ENCODE assay signal across 15 cellular contexts in the genomic region with DNA sequence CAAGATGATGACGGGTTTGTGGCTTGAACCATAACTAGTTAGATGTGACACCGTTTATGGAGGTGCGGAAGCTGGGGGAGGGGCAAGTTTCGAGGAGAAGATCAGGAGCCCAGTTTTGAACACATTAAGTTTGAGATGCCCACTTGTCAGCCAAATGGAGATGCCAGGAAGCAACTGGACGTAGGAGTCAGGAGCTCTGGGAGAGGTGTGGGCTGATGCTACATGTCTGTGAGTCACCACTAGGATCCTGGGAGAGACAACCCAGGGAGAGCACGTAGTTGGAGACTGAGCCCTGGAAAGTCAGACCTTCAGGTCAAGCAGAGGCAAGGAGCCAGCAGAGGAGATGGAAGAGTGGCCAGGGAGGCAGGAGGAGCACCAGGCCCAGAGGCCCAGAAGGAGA. TPM values are rescaled to one million over a fixed set of nuclear protein-coding genes. Genes with fewer than 3 reads are reported as not detected.
DNase-seq lines count a peak whose midpoint lies in the region; ATAC-seq, FAIRE-seq and TF ChIP-seq lines count a peak whose summit lies in the region.
"Had no signal": no experiment of that assay in that cellular context is flagged by ENCODE, and none has a peak within 500 bp of the region (broad histone marks: within the 10 kb centered on the region; RNA-seq: fewer than 3 reads in every experiment).

No MANE protein-coding gene starts in this region.

- no peaks in the 10 kb centered on the region for H3K9me3 ChIP-seq in adrenal gland (replicated peaks in 1 of 3)
- no peaks in the 10 kb centered on the region for H3K9me3 ChIP-seq in naive thymus-derived CD4-positive, alpha-beta T cell (ENCODE audit: control insufficient read depth in 2 of 3, low read length in 3 of 3)
- no peaks in the 10 kb centered on the region for H3K9me3 ChIP-seq in gastroesophageal sphincter

- H3K36me3 Mint-ChIP-seq in naive thymus-derived CD4-positive, alpha-beta T cell: peaks cover 0 to 11% (median 0%) of the 10 kb centered on the region in 5 donors
- H3K36me3 Mint-ChIP-seq: activated naive CD4-positive, alpha-beta T cell treated with anti-CD3 and anti-CD28 coated beads, Interleukin-2, amount 10 ng/mL, durations not matched to agents 7 days and 5 days had no signal

- TF ChIP-seq POLR2A in adrenal gland (IDR thresholded peaks at IDR 0.05) (no peak), gastroesophageal sphincter (IDR thresholded peaks at IDR 0.05) (no peak)

- H3K4me1 Mint-ChIP-seq in naive thymus-derived CD4-positive, alpha-beta T cell: peaks cover 0 to 16% (median 0%) of the 10 kb centered on the region in 7 donors
- H3K4me1 Mint-ChIP-seq: activated naive CD4-positive, alpha-beta T cell treated with anti-CD3 and anti-CD28 coated beads, Interleukin-2, amount 10 ng/mL, durations not matched to agents 7 days and 5 days; immature natural killer cell had no signal

- H3K9me3 Mint-ChIP-seq in naive thymus-derived CD4-positive, alpha-beta T cell: no peaks in the 10 kb centered on the region
- H3K9me3 Mint-ChIP-seq: activated naive CD4-positive, alpha-beta T cell treated with anti-CD3 and anti-CD28 coated beads, Interleukin-2, amount 10 ng/mL, durations not matched to agents 7 days and 5 days; immature natural killer cell; neural crest cell had no signal

- no peak for FAIRE-seq in frontal cortex (lab: Jason Lieb, UNC)
- FAIRE-seq: D721Med had no signal

- peak overlapping the region; percentile 99 for H3K27ac ChIP-seq in ACC112 (ENCODE audit: low read depth, low read length)
- peak overlapping the region in 3 of 5 donors; percentile 59 to 83 (median 62) for H3K27ac ChIP-seq in adrenal gland
- H3K27ac ChIP-seq in naive thymus-derived CD4-positive, alpha-beta T cell (ENCODE audit: low read depth, low read length): no peak overlapping the region
- H3K27ac ChIP-seq in gastroesophageal sphincter: peak overlapping the region in 1 of 4 donors; percentile 72

- no peaks in the 10 kb centered on the region for H3K27me3 ChIP-seq in ACC112 (ENCODE audit: insufficient read depth, low read length)
- no peaks in the 10 kb centered on the region for H3K27me3 ChIP-seq in adrenal gland
- no peaks in the 10 kb centered on the region for H3K27me3 ChIP-seq in naive thymus-derived CD4-positive, alpha-beta T cell (ENCODE audit: control insufficient read depth in 2 of 2, insufficient read depth in 2 of 2, low read length in 2 of 2)
- H3K27me3 ChIP-seq in gastroesophageal sphincter: no peaks in the 10 kb centered on the region

- no peak overlapping the region for H3K4me3 Mint-ChIP-seq in naive thymus-derived CD4-positive, alpha-beta T cell
- H3K4me3 Mint-ChIP-seq: activated naive CD4-positive, alpha-beta T cell treated with anti-CD3 and anti-CD28 coated beads, Interleukin-2, amount 10 ng/mL, durations not matched to agents 7 days and 5 days; immature natural killer cell; neural crest cell had no signal

- WGBS in adrenal gland, 4 donors: 78 to 87% (median 84%) methylated on average over 6 of the region's 6 CpGs
- WGBS in gastroesophageal sphincter (ENCODE audit: low coverage in 1 of 2), 2 donors: 62 to 67% methylated on average over 5 to 6 of the region's 6 CpGs

- POLR2A ChIA-PET in naive thymus-derived CD4-positive, alpha-beta T cell (lab: Charles Lee): no interaction called here

- H3K27ac Mint-ChIP-seq in naive thymus-derived CD4-positive, alpha-beta T cell: peak overlapping the region in 1 of 9 donors; percentile 2
- H3K27ac Mint-ChIP-seq: immature natural killer cell had no signal

- TF ChIP-seq CTCF in adrenal gland (IDR thresholded peaks at IDR 0.05) (no peak), fibroblast of villous mesenchyme (IDR thresholded peaks at IDR 0.05; ENCODE audit: insufficient read depth, low read depth, low read length) (no peak), gastroesophageal sphincter (IDR thresholded peaks at IDR 0.05) (no peak)

- H2AFZ ChIP-seq in ACC112 (ENCODE audit: low read length, unreplicated experiment): no peak overlapping the region

- intact Hi-C loops in adrenal gland (cut with DNase I): no loop called here
- intact Hi-C loops in naive thymus-derived CD4-positive, alpha-beta T cell (cut with micrococcal nuclease): no loop called here

- CTCF ChIA-PET in naive thymus-derived CD4-positive, alpha-beta T cell (lab: Charles Lee): no interaction called here

- H3K79me2 ChIP-seq in ACC112 (ENCODE audit: control insufficient read depth, insufficient read depth, low read length, unreplicated experiment): no peaks in the 10 kb centered on the region

- ATAC-seq in naive thymus-derived CD4-positive, alpha-beta T cell: no peak
- ATAC-seq in gastroesophageal sphincter: no peak

- no peak for TF ChIP-seq EP300 in gastroesophageal sphincter (IDR thresholded peaks at IDR 0.05)

- H3K4me3 ChIP-seq in ACC112 (ENCODE audit: low read depth, low read length): no peak overlapping the region
- H3K4me3 ChIP-seq in adrenal gland: no peak overlapping the region
- no peak overlapping the region for H3K4me3 ChIP-seq in fibroblast of villous mesenchyme (ENCODE audit: low read depth, low read length)
- H3K4me3 ChIP-seq in naive thymus-derived CD4-positive, alpha-beta T cell (ENCODE audit: low read length): no peak overlapping the region
- no peak overlapping the region for H3K4me3 ChIP-seq in gastroesophageal sphincter

- DNase-seq in GM04504 (ENCODE audit: low read depth): peak; percentile 56
- peak in 2 of 7 donors; percentile 36 to 46 for DNase-seq in adrenal gland
- DNase-seq in fibroblast of villous mesenchyme (ENCODE audit: low read depth): peak; percentile 77
- DNase-seq in frontal cortex (ENCODE audit: low spot score in 2 of 2): no peak
- DNase-seq in NCI-H1436 (lab: John Stamatoyannopoulos, UW): no peak
- no peak for DNase-seq in naive thymus-derived CD4-positive, alpha-beta T cell
- DNase-seq: activated naive CD4-positive, alpha-beta T cell treated with anti-CD3 and anti-CD28 coated beads, Interleukin-2, amount 10 ng/mL, durations not matched to agents 7 days and 5 days; effector CD4-positive, alpha-beta T cell; immature natural killer cell; NCI-H146; stimulated activated CD4-positive, alpha-beta T cell treated with anti-CD3 and anti-CD28 coated beads, Interleukin-15, amount 100 ng/mL, for 24 hours had no signal

- H3K36me3 ChIP-seq in ACC112 (ENCODE audit: insufficient read depth, low read length) (peaks cover 23% of the 10 kb centered on the region; the same call in 1 of the 2 replicates), adrenal gland (replicated peaks in 1 of 2) (peaks cover 0 to 4% of the 10 kb centered on the region in 2 donors), gastroesophageal sphincter (peaks cover 0 to 66% of the 10 kb centered on the region in 2 donors)
- no peaks in the 10 kb centered on the region for H3K36me3 ChIP-seq in naive thymus-derived CD4-positive, alpha-beta T cell (ENCODE audit: control insufficient read depth in 2 of 3, insufficient read depth in 3 of 3, low read length in 3 of 3)

- no peaks in the 10 kb centered on the region for H3K27me3 Mint-ChIP-seq in naive thymus-derived CD4-positive, alpha-beta T cell

- H3K4me1 ChIP-seq in ACC112 (ENCODE audit: control insufficient read depth, insufficient read depth, low read length, unreplicated experiment) (peaks cover 50% of the 10 kb centered on the region), adrenal gland (replicated peaks in 1 of 2) (peaks cover 4 to 37% of the 10 kb centered on the region in 2 donors), gastroesophageal sphincter (peaks cover 0 to 15% (median 11%) of the 10 kb centered on the region in 3 donors)
- H3K4me1 ChIP-seq in naive thymus-derived CD4-positive, alpha-beta T cell (ENCODE audit: control insufficient read depth in 2 of 2, insufficient read depth in 2 of 2, low read length in 2 of 2): no peaks in the 10 kb centered on the region

RNA-seq across cellular contexts. Expression of a gene that starts 48.8 kb away (rescaled TPM):
- 10 to 100 TPM; 11.9 to 23.4 (median 21.7) TPM for total RNA-seq in adrenal gland
- polyA plus RNA-seq in adrenal gland: 10 to 100 TPM in 1 of 3 donors, 1 to 10 TPM in 2; 3.8 to 14.9 (median 4.7) TPM
- total RNA-seq in fibroblast of villous mesenchyme: 76.3 and 103 TPM in 2 replicates
- 118 TPM for total RNA-seq in frontal cortex
- total RNA-seq in naive thymus-derived CD4-positive, alpha-beta T cell: 10 to 100 TPM; 20.2 to 37.8 (median 30.2) TPM
- 10 to 100 TPM; 10.8 to 11.6 TPM for polyA plus RNA-seq in naive thymus-derived CD4-positive, alpha-beta T cell
- total RNA-seq in gastroesophageal sphincter: 10 to 100 TPM; 27.5 to 43.9 (median 35.8) TPM

Comparison
In these comparisons a context has a peak if more than half of its experiments do, and no peak if none do; other contexts are left out.
1. DNase-seq: peak in GM04504 (single experiment) and fibroblast of villous mesenchyme (single experiment); none in frontal cortex (0 of 2), NCI-H1436 (single experiment) and naive thymus-derived CD4-positive, alpha-beta T cell (0 of 9).